In the genomic region with DNA sequence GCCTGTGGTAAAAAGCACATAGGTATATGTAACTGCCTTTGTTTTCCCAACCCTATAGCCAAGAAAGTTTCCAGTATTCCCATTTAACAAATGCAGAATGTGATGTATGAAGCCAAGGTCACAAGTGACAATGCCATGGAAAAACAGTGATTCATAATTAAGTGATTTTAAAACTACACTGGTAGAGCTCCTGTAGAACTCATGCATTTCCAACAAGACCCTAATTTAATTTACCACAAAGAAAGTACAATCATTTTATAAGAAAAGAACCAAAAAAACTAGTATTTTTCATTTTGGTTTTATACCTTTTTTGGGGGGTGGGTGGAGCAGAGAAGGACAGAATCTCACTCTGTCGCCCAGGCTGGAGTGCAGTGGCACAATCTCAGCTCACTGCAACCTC, we compare ENCODE assay signal across 8 cellular contexts.
"Had no signal": no experiment of that assay in that cellular context is flagged by ENCODE, and none has a peak within 500 bp of the region (broad histone marks: within the 10 kb centered on the region; RNA-seq: fewer than 3 reads in every experiment).

No MANE protein-coding gene starts in this region.

- ATAC-seq: GM12878 had no signal

- DNase-seq: GDM1, GF-D8 had no signal

- FAIRE-seq: G401.6, GM12878, GM12891, GM12892, GM18507, GM19239 had no signal

- H3K4me3 ChIP-seq: GM12878 had no signal
